Comparison of ENCODE assay signal across 11 cellular contexts in genomic region chr10:89247623-89248022, GRCh38. TPM values are rescaled to one million over a fixed set of nuclear protein-coding genes. Genes with fewer than 3 reads are reported as not detected.
"Had no signal": no experiment of that assay in that cellular context is flagged by ENCODE, and none has a peak within 500 bp of the region (broad histone marks: within the 10 kb centered on the region; RNA-seq: fewer than 3 reads in every experiment).

No MANE protein-coding gene starts in this region.

RNA-seq across cellular contexts. Expression of gene CH25H, which starts 40.5 kb away (rescaled TPM):
- total RNA-seq: activated B cell treated with CpG ODN at 0.5 μM for 24 hours; activated CD4-positive, alpha-beta memory T cell treated with anti-CD3 and anti-CD28 coated beads, Interleukin-2, amount 10 ng/mL, durations not matched to agents 7 days and 5 days; activated CD4-positive, alpha-beta T cell treated with anti-CD3 and anti-CD28 coated beads for 36 hours; activated CD4-positive, alpha-beta T cell treated with anti-CD3 and anti-CD28 coated beads, Interleukin-2, amount 10 ng/mL, durations not matched to agents 24 days and 14 days; activated CD4-positive, alpha-beta T cell treated with anti-CD3 and anti-CD28 coated beads, Interleukin-2, amount 10 ng/mL, durations not matched to agents 7 days and 5 days; activated CD8-positive, alpha-beta memory T cell treated with anti-CD3 and anti-CD28 coated beads for 36 hours; activated CD8-positive, alpha-beta memory T cell treated with anti-CD3 and anti-CD28 coated beads, Interleukin-2, amount 10 ng/mL, durations not matched to agents 7 days and 5 days; activated CD8-positive, alpha-beta T cell treated with anti-CD3 and anti-CD28 coated beads for 36 hours; activated CD8-positive, alpha-beta T cell treated with anti-CD3 and anti-CD28 coated beads, Interleukin-2, amount 10 ng/mL, durations not matched to agents 7 days and 5 days; T-helper 1 cell treated with Interleukin-12 subunit alpha and Interleukin-12 subunit beta and Interleukin-4 antibody, amounts not matched to agents 30 ng/mL and 1 ng/mL, for 36 hours; T-helper 2 cell treated with Interferon-gamma antibody and Interleukin-4, amounts not matched to agents 100 ng/mL and 5 ng/mL, for 36 hours had no signal
